8 cellular contexts compared by ENCODE assay signal in genomic region chr13:79194272-79194671, GRCh38.
DNase-seq lines count a peak whose midpoint lies in the region; ATAC-seq and TF ChIP-seq lines count a peak whose summit lies in the region.

No MANE protein-coding gene starts in this region.

- H3K4me1 Mint-ChIP-seq in type B pancreatic cell (ENCODE audit: unreplicated experiment) = no peaks in the 10 kb centered on the region

- peaks cover 0 to 10% of the 10 kb centered on the region in 2 donors for H3K36me3 Mint-ChIP-seq in activated naive CD4-positive, alpha-beta T cell treated with anti-CD3 and anti-CD28 coated beads, Interleukin-2, amount 50 U/mL, for 72 hours
- H3K36me3 Mint-ChIP-seq in type B pancreatic cell = no peaks in the 10 kb centered on the region

- DNase-seq in GM12864 (ENCODE audit: low read depth) (peak; percentile 94), Right ventricle myocardium superior (no peak), middle frontal gyrus (ENCODE audit: extremely low spot score, low spot score) (no peak), NCI-H2171 (lab: John Stamatoyannopoulos, UW) (no peak), type B pancreatic cell (ENCODE audit: extremely low spot score, unreplicated experiment) (no peak)
- peak in 1 of 2 donors; percentile 38 for DNase-seq in activated naive CD4-positive, alpha-beta T cell treated with anti-CD3 and anti-CD28 coated beads, Interleukin-2, amount 50 U/mL, for 72 hours (ENCODE audit: low spot score in 2 of 2)

- no peak for TF ChIP-seq CTCF in GM12864 (IDR thresholded peaks at IDR 0.05; ENCODE audit: low read depth, low read length, missing control alignments)
- no peak for TF ChIP-seq CTCF in type B pancreatic cell (conservative IDR thresholded peaks at IDR 0.05)

- no peak overlapping the region for H3K4me3 Mint-ChIP-seq in type B pancreatic cell

- H3K9me3 Mint-ChIP-seq in activated naive CD4-positive, alpha-beta T cell treated with anti-CD3 and anti-CD28 coated beads, Interleukin-2, amount 50 U/mL, for 72 hours = no peaks in the 10 kb centered on the region
- H3K9me3 Mint-ChIP-seq in type B pancreatic cell = no peaks in the 10 kb centered on the region

- no peak overlapping the region; the same call in 1 of the 2 replicates for H3K4me3 ChIP-seq in GM12864 (ENCODE audit: low read depth, low read length)

- no peak overlapping the region for H3K27ac Mint-ChIP-seq in activated naive CD4-positive, alpha-beta T cell treated with anti-CD3 and anti-CD28 coated beads, Interleukin-2, amount 50 U/mL, for 72 hours
- H3K27ac Mint-ChIP-seq in type B pancreatic cell = no peak overlapping the region

- intact Hi-C loops in Right ventricle myocardium superior (cut with DNase I) = no loop called here

- ATAC-seq in GM21381 (IDR thresholded peaks at IDR 0.05; ENCODE audit: unreplicated experiment) = peak; percentile 87
- ATAC-seq in HG03565 (IDR thresholded peaks at IDR 0.05; ENCODE audit: unreplicated experiment) = peak; percentile 94
- peak; percentile 93 to 97 for ATAC-seq in activated naive CD4-positive, alpha-beta T cell treated with anti-CD3 and anti-CD28 coated beads, Interleukin-2, amount 50 U/mL, for 72 hours
- no peak for ATAC-seq in Right ventricle myocardium superior (ENCODE audit: poor library complexity)

- peaks cover 1% of the 10 kb centered on the region for H3K27me3 Mint-ChIP-seq in type B pancreatic cell
